Comparison of ENCODE assay signal across 18 cellular contexts in the genomic region with DNA sequence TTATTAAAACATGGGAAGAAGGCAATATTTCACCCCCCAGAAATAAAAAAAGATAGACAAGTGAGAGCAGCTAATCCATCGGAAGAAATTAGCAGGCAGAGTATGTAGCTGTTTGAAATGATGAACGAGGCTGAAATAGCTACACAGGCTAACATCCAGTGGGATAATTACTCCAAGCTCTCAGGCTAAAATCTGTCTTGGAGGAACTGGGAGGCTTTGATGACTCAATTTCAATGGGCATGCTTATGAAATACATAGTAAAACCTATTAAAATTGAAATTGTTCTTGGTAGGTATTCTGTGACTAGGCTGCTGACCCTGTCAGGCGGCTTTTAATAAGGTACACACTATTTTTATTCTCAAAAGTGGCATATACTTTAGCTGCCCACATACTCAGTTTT.
DNase-seq lines count a peak whose midpoint lies in the region; ATAC-seq and TF ChIP-seq lines count a peak whose summit lies in the region.
"Had no signal": no experiment of that assay in that cellular context is flagged by ENCODE, and none has a peak within 500 bp of the region (broad histone marks: within the 10 kb centered on the region; RNA-seq: fewer than 3 reads in every experiment).

No MANE protein-coding gene starts in this region.

- ATAC-seq in IMR-90 (ENCODE audit: low read depth) = peak; percentile 37; the same call in 1 of the 2 replicates
- ATAC-seq: HCT116 had no signal

- TF ChIP-seq CTCF in IMR-90 (conservative IDR thresholded peaks at IDR 0.05; ENCODE audit: low read depth, low read length) (no peak), Peyer's patch (IDR thresholded peaks at IDR 0.05) (no peak)

- H2AFZ ChIP-seq in IMR-90 (replicated peaks; ENCODE audit: low read length, poor library complexity) = no peak overlapping the region

- CTCF ChIA-PET in IMR-90 (lab: Yijun Ruan, JAX) = interaction anchor here (0.7 to 1.0 kb wide), 2 partner anchors 50 to 99 kb away, joined by 3 to 4 read pairs; no protein-coding TSS in a partner anchor

- no peak overlapping the region for H3K56ac ChIP-seq in IMR-90 (ENCODE audit: extremely low read depth, insufficient read depth, low read length)

- no peaks in the 10 kb centered on the region for H4K20me1 ChIP-seq in IMR-90 (ENCODE audit: insufficient read depth, low read length)

- H3K14ac ChIP-seq in IMR-90 (replicated peaks; ENCODE audit: low read depth, low read length) = no peak overlapping the region

- TF ChIP-seq RAD21 in IMR-90 (IDR thresholded peaks at IDR 0.05; ENCODE audit: low read length) = no peak

- H3K4ac ChIP-seq in IMR-90 (ENCODE audit: low read depth, low read length) = no peak overlapping the region

- no peaks in the 10 kb centered on the region for H3K9me1 ChIP-seq in IMR-90 (ENCODE audit: insufficient read depth, low read length)

- H3K9me3 ChIP-seq in IMR-90 (ENCODE audit: control insufficient read depth, insufficient read depth, low read length) = no peaks in the 10 kb centered on the region
- H3K9me3 ChIP-seq in Peyer's patch = no peaks in the 10 kb centered on the region
- H3K9me3 ChIP-seq: A549 had no signal

- no peaks in the 10 kb centered on the region for H3K79me1 ChIP-seq in IMR-90 (ENCODE audit: low read depth in 1 of 2, low read length in 2 of 2)

- H2BK15ac ChIP-seq in IMR-90 (ENCODE audit: low read depth, low read length) = no peak overlapping the region

- no peak overlapping the region for H2BK20ac ChIP-seq in IMR-90 (ENCODE audit: low read depth, low read length)

- H2AK9ac ChIP-seq in IMR-90 (replicated peaks; ENCODE audit: low read depth, low read length, poor library complexity) = no peak overlapping the region

- H3K4me2 ChIP-seq in IMR-90 (ENCODE audit: low read depth, low read length) = no peak overlapping the region
- H3K4me2 ChIP-seq: A549 had no signal

- TF ChIP-seq POLR2A in IMR-90 (IDR thresholded peaks at IDR 0.05; ENCODE audit: low read depth, low read length) = no peak
- TF ChIP-seq POLR2A in Peyer's patch (IDR thresholded peaks at IDR 0.05) = no peak

- no peak overlapping the region for H3K18ac ChIP-seq in IMR-90 (ENCODE audit: low read depth, low read length)

- H3K9ac ChIP-seq in IMR-90 (ENCODE audit: low read depth, low read length) = no peak overlapping the region

- no peak overlapping the region for H4K8ac ChIP-seq in IMR-90 (ENCODE audit: low read depth in 2 of 2, low read length in 2 of 2)

- POLR2A ChIA-PET in IMR-90 (lab: Charles Lee; ENCODE audit: unreplicated experiment) = no interaction called here

- H2AK5ac ChIP-seq in IMR-90 (ENCODE audit: low read depth, low read length) = no peak overlapping the region

- H3K27me3 ChIP-seq in IMR-90 (ENCODE audit: control insufficient read depth, insufficient read depth, low read length) (peaks cover 2% of the 10 kb centered on the region; the same call in 1 of the 2 replicates), Peyer's patch (no peaks in the 10 kb centered on the region)

- in situ Hi-C loops in IMR-90 (cut with MboI; ENCODE audit: low sequenced_read_pairs) = no loop called here

- DNase-seq in AG20443 (ENCODE audit: low spot score) (peak; percentile 13), IMR-90 (peak; percentile 7), SW480 (ENCODE audit: low spot score) (peak; percentile 3), iris pigment epithelial cell (ENCODE audit: low read depth) (peak; percentile 5), DMS114 treated with DMSO at 0.1 percent for 48 hours (lab: John Stamatoyannopoulos, UW; ENCODE audit: unreplicated experiment) (no peak), GM19238 (ENCODE audit: insufficient read length, low spot score) (no peak), Peyer's patch (no peak)
- DNase-seq in stimulated activated CD4-positive, alpha-beta T cell treated with anti-CD3 and anti-CD28 coated beads, Interleukin-12 subunit alpha, Interleukin-12 subunit beta, amount 100 ng/mL, for 4 hours = no peak
- DNase-seq: COR-L47, DMS153, KBM-7, NCI-H1092, NCI-H1694, NCI-H446 treated with DMSO at 0.1 percent for 48 hours, NCI-H774, Right ventricle myocardium superior had no signal

- H3K4me3 ChIP-seq in IMR-90 (ENCODE audit: insufficient read depth, low read depth, low read length) (no peak overlapping the region), Peyer's patch (no peak overlapping the region)
- H3K4me3 ChIP-seq: A549 had no signal

- WGBS in IMR-90 (ENCODE audit: extremely low coverage in 2 of 2, insufficient read length in 1 of 2), 2 experiments = no CpG with 5 or more reads among the region's 3 CpGs

- intact Hi-C loops in IMR-90 (cut with micrococcal nuclease) = no loop called here

- dilution Hi-C loops in IMR-90 (cut with HindIII; ENCODE audit: low sequenced_read_pairs, unreplicated experiment) = no loop called here

- no peak overlapping the region for H2BK5ac ChIP-seq in IMR-90 (ENCODE audit: low read depth, low read length, poor library complexity, severe bottlenecking)

- H3K36me3 ChIP-seq in IMR-90 (ENCODE audit: control insufficient read depth, insufficient read depth, low read length) = no peaks in the 10 kb centered on the region
- no peaks in the 10 kb centered on the region for H3K36me3 ChIP-seq in Peyer's patch

- no TSS peak for BruUV-seq in IMR-90 (replicated peaks; lab: Mats Ljungman, UMichigan)

- no peak overlapping the region for H3K23ac ChIP-seq in IMR-90 (ENCODE audit: low read depth, low read length)

- H3K27ac ChIP-seq in IMR-90 (ENCODE audit: insufficient read depth, low read length) = no peak overlapping the region
- no peak overlapping the region for H3K27ac ChIP-seq in Peyer's patch
- H3K27ac ChIP-seq: A549 had no signal

- H3K4me1 ChIP-seq in IMR-90 (ENCODE audit: control insufficient read depth, insufficient read depth, low read length) (no peaks in the 10 kb centered on the region), Peyer's patch (no peaks in the 10 kb centered on the region)
- H3K4me1 ChIP-seq: A549 had no signal

- H4K5ac ChIP-seq in IMR-90 (ENCODE audit: low read depth, low read length) = no peak overlapping the region

- no peak overlapping the region for H2BK120ac ChIP-seq in IMR-90 (ENCODE audit: low read depth, low read length)

- H4K91ac ChIP-seq in IMR-90 (ENCODE audit: insufficient read depth, low read depth, low read length) = no peak overlapping the region

TF ChIP-seq in IMR-90, 13 proteins besides CTCF, POLR2A, EP300 and RAD21:
- TF ChIP-seq RCOR1 (IDR thresholded peaks at IDR 0.05; ENCODE audit: insufficient replicate concordance, low read length) (no peak), RFX5 (IDR thresholded peaks at IDR 0.05; ENCODE audit: low read depth, low read length) (no peak), MAFK (IDR thresholded peaks at IDR 0.05; ENCODE audit: low read depth, low read length) (no peak), CHD1 (IDR thresholded peaks at IDR 0.05; ENCODE audit: low read depth, low read length) (no peak), FOS (IDR thresholded peaks at IDR 0.05; ENCODE audit: low read depth, low read length) (no peak), SMC3 (IDR thresholded peaks at IDR 0.05; ENCODE audit: low read depth, low read length) (no peak), CEBPB (IDR thresholded peaks at IDR 0.05; ENCODE audit: low read depth, low read length) (no peak), MAZ (IDR thresholded peaks at IDR 0.05; ENCODE audit: borderline replicate concordance, low read depth, low read length) (no peak), NFE2L2 (IDR thresholded peaks at IDR 0.05; ENCODE audit: low read depth, low read length) (no peak), MXI1 (IDR thresholded peaks at IDR 0.05; ENCODE audit: borderline replicate concordance, low read depth, low read length) (no peak)
- TF ChIP-seq, protein P1, sequence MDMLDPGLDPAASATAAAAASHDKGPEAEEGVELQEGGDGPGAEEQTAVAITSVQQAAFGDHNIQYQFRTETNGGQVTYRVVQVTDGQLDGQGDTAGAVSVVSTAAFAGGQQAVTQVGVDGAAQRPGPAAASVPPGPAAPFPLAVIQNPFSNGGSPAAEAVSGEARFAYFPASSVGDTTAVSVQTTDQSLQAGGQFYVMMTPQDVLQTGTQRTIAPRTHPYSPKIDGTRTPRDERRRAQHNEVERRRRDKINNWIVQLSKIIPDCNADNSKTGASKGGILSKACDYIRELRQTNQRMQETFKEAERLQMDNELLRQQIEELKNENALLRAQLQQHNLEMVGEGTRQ (IDR thresholded peaks at IDR 0.05; ENCODE audit: low read depth, low read length) = no peak
- TF ChIP-seq, protein P2, sequence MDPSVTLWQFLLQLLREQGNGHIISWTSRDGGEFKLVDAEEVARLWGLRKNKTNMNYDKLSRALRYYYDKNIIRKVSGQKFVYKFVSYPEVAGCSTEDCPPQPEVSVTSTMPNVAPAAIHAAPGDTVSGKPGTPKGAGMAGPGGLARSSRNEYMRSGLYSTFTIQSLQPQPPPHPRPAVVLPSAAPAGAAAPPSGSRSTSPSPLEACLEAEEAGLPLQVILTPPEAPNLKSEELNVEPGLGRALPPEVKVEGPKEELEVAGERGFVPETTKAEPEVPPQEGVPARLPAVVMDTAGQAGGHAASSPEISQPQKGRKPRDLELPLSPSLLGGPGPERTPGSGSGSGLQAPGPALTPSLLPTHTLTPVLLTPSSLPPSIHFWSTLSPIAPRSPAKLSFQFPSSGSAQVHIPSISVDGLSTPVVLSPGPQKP (IDR thresholded peaks at IDR 0.05; ENCODE audit: borderline replicate concordance, low read depth, low read length) = no peak

Comparison
In these comparisons a context has a peak if more than half of its experiments do, and no peak if none do; other contexts are left out.
1. DNase-seq: peak in AG20443 (single experiment), IMR-90 (single experiment), SW480 (single experiment) and iris pigment epithelial cell (single experiment); none in DMS114 treated with DMSO at 0.1 percent for 48 hours (single experiment), GM19238 (single experiment), stimulated activated CD4-positive, alpha-beta T cell treated with anti-CD3 and anti-CD28 coated beads, Interleukin-12 subunit alpha, Interleukin-12 subunit beta, amount 100 ng/mL, for 4 hours (single experiment) and Peyer's patch (0 of 3).